1 cellular context compared by ENCODE assay signal in genomic region chr15:31398677-31399260, GRCh38.
TF ChIP-seq lines count a peak whose summit lies in the region.

No MANE protein-coding gene starts in this region.

TF ChIP-seq in WTC11, 78 proteins besides CTCF, POLR2A, EP300 and RAD21 (continued from another document):
- TF ChIP-seq CDX4 (CRISPR knock-in tag; IDR thresholded peaks at IDR 0.05; ENCODE audit: borderline replicate concordance): no peak
TF ChIP-seq in WTC11: peak in this region for 0.
